In the genomic region with DNA sequence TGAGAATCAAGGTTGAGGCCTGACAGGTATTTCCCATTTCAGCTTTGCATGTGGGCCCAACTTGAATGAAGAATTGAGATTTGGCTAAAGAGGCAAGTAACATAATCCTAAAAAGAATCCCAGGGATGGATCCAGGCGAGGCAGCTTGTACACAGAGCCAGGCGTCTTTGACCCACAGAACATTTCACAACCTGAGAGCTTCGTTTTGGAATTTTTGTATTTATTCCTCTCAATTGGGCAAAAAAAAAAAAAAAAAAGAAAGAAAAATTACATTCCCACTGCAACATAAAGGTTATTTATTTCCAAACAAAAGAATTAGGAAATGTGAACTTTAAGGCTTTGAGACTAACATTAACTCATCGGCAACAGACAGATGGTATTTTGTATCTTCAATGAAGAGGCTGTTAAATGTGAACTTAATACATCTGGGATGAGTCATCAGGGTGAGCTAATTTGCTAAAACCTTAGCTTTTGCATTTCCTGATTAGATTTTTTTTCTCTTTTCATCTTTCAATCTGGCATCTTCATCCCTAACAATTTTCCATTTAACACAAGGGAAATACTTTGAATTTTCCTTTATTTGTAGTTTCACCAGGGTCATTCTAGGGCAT, we compare ENCODE assay signal across 14 cellular contexts.
A peak's percentile ranks its signal among the peaks of the same experiment; 100 is the strongest.
DNase-seq lines count a peak whose midpoint lies in the region; ATAC-seq, FAIRE-seq and TF ChIP-seq lines count a peak whose summit lies in the region.
"Had no signal": no experiment of that assay in that cellular context is flagged by ENCODE, and none has a peak within 500 bp of the region (broad histone marks: within the 10 kb centered on the region; RNA-seq: fewer than 3 reads in every experiment).

No MANE protein-coding gene starts in this region.

- FAIRE-seq in HepG2 (lab: Jason Lieb, UNC): no peak
- FAIRE-seq: GM12891 had no signal

- no peaks in the 10 kb centered on the region for H3K27me3 ChIP-seq in HepG2 (ENCODE audit: control insufficient read depth in 1 of 2, insufficient read depth in 2 of 2, low read length in 2 of 2)
- H3K27me3 ChIP-seq in upper lobe of right lung: no peaks in the 10 kb centered on the region
- H3K27me3 ChIP-seq: heart right ventricle had no signal

- 0 out of 2 replicates have a peak overlapping the region, but pooled peaks have one; percentile 18 for H3K4me2 ChIP-seq in HepG2 (ENCODE audit: low read depth, low read length)

- H3K36me3 ChIP-seq in HepG2 (replicated peaks in 1 of 2; ENCODE audit: control insufficient read depth in 1 of 2, insufficient read depth in 2 of 2, low read length in 2 of 2): no peaks in the 10 kb centered on the region
- H3K36me3 ChIP-seq in upper lobe of right lung: no peaks in the 10 kb centered on the region
- H3K36me3 ChIP-seq: heart right ventricle had no signal

- H3K4me1 ChIP-seq in HepG2 (ENCODE audit: insufficient read depth, low read length) (peaks cover 55% of the 10 kb centered on the region), upper lobe of right lung (no peaks in the 10 kb centered on the region)

- POLR2A ChIA-PET in HepG2 (lab: Yijun Ruan, JAX): no interaction called here

- H3K4me3 ChIP-seq in astrocyte of the spinal cord (ENCODE audit: low read depth, low read length) (no peak overlapping the region), HepG2 (replicated peaks in 1 of 3; ENCODE audit: insufficient read depth in 1 of 3, low read depth in 2 of 3, low read length in 3 of 3) (no peak overlapping the region), upper lobe of right lung (no peak overlapping the region)
- H3K4me3 ChIP-seq: heart right ventricle, skin epidermis had no signal

- no TSS peak for BruUV-seq in HepG2 (replicated peaks; lab: Mats Ljungman, UMichigan)

- in situ Hi-C loops in astrocyte of the spinal cord (cut with HindIII; ENCODE audit: low sequenced_read_pairs): no loop called here
- in situ Hi-C loops in HepG2 (cut with HindIII; ENCODE audit: extremely low pct_ligation_motif_present, low pct_unique_long_range_greater_than_20kb): loop anchor here (25.0 kb wide), 1 partner anchor 826 kb away; no protein-coding TSS in a partner anchor

- H3K9me3 ChIP-seq in HepG2 (ENCODE audit: low read length) (no peaks in the 10 kb centered on the region), upper lobe of right lung (no peaks in the 10 kb centered on the region)
- H3K9me3 ChIP-seq: heart right ventricle had no signal

- H2AFZ ChIP-seq in HepG2 (ENCODE audit: low read length): no peak overlapping the region

- H3K27ac ChIP-seq in HepG2 (ENCODE audit: extremely low read length, insufficient read depth, low read length): no peak overlapping the region
- H3K27ac ChIP-seq in upper lobe of right lung: no peak overlapping the region
- H3K27ac ChIP-seq: skin epidermis had no signal

- intact Hi-C loops in HepG2 (cut with micrococcal nuclease; ENCODE audit: unreplicated experiment): loop anchor here (10.0 kb wide), 1 partner anchor 644 kb away; the partner anchor contains the start of gene IGFBP5
- intact Hi-C loops in upper lobe of right lung (cut with DNase I): no loop called here

- no peak for TF ChIP-seq EP300 in HepG2 (IDR thresholded peaks at IDR 0.05; ENCODE audit: low read depth in 2 of 2, low read length in 2 of 2)
- no peak for TF ChIP-seq EP300 in HepG2 (CRISPR knock-in tag; IDR thresholded peaks at IDR 0.05; ENCODE audit: borderline replicate concordance)

- TF ChIP-seq RAD21 in HepG2 (CRISPR knock-in tag; IDR thresholded peaks at IDR 0.05): no peak

- no peaks in the 10 kb centered on the region for H3K79me2 ChIP-seq in HepG2 (ENCODE audit: insufficient read depth, low read length)

- TF ChIP-seq POLR2A in HepG2 (IDR thresholded peaks at IDR 0.05; ENCODE audit: insufficient read depth in 1 of 2, low read depth in 2 of 2, low read length in 2 of 2): no peak

- CTCF ChIA-PET in HepG2 (lab: Yijun Ruan, JAX; ENCODE audit: low intra/inter-chr PET ratio, low total read pairs): no interaction called here

- TF ChIP-seq CTCF in astrocyte of the spinal cord (IDR thresholded peaks at IDR 0.05; ENCODE audit: low read depth, low read length): no peak
- no peak for TF ChIP-seq CTCF in HepG2 (CRISPR knock-in tag; IDR thresholded peaks at IDR 0.05)
- TF ChIP-seq CTCF in upper lobe of right lung (IDR thresholded peaks at IDR 0.05): no peak

- WGBS in HepG2 (ENCODE audit: low lambda C conversion rate): 4% methylated on average over 4 of the region's 4 CpGs

- H4K20me1 ChIP-seq in HepG2 (ENCODE audit: insufficient read depth, low read length): no peaks in the 10 kb centered on the region

- no peak overlapping the region for H3K9ac ChIP-seq in HepG2 (ENCODE audit: insufficient read depth, low read depth, low read length)

- peak; percentile 79 for DNase-seq in AG08395 (ENCODE audit: low spot score)
- DNase-seq in HS-5 (ENCODE audit: low read depth): peak; percentile 75
- DNase-seq in astrocyte of the spinal cord (ENCODE audit: low read depth, low spot score): peak; percentile 57
- DNase-seq in HepG2 (ENCODE audit: low spot score): peak; percentile 58
- no peak for DNase-seq in upper lobe of right lung
- DNase-seq in activated naive CD4-positive, alpha-beta T cell treated with Interleukin-2 at 50 U/mL for 16 hours: no peak
- DNase-seq in NCI-H2196 treated with DMSO at 0.1 percent for 48 hours (lab: John Stamatoyannopoulos, UW; ENCODE audit: unreplicated experiment): no peak
- DNase-seq: caudate nucleus; CD4-positive, CD25-positive, alpha-beta regulatory T cell; heart right ventricle; NCI-H1436 had no signal

- ATAC-seq in HepG2 (no peak), upper lobe of right lung (no peak), HG03521 (IDR thresholded peaks at IDR 0.05; ENCODE audit: unreplicated experiment) (no peak)

TF ChIP-seq in HepG2, 621 proteins besides CTCF, POLR2A, EP300 and RAD21:
- TF ChIP-seq, protein P1, sequence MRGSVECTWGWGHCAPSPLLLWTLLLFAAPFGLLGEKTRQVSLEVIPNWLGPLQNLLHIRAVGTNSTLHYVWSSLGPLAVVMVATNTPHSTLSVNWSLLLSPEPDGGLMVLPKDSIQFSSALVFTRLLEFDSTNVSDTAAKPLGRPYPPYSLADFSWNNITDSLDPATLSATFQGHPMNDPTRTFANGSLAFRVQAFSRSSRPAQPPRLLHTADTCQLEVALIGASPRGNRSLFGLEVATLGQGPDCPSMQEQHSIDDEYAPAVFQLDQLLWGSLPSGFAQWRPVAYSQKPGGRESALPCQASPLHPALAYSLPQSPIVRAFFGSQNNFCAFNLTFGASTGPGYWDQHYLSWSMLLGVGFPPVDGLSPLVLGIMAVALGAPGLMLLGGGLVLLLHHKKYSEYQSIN (CRISPR knock-in tag; IDR thresholded peaks at IDR 0.05; ENCODE audit: borderline replicate concordance): no peak
- TF ChIP-seq ELF3 (CRISPR knock-in tag; IDR thresholded peaks at IDR 0.05) (0 out of 2 replicates have a peak, but pooled peaks have one; percentile 45), ZKSCAN5 (CRISPR knock-in tag; IDR thresholded peaks at IDR 0.05) (no peak), CCAR2 (optimal IDR thresholded peaks at IDR 0.05; ENCODE audit: low read depth, low read length) (no peak), MYNN (CRISPR knock-in tag; IDR thresholded peaks at IDR 0.05; ENCODE audit: low read depth) (no peak), ZNF720 (CRISPR knock-in tag; IDR thresholded peaks at IDR 0.05) (no peak), TGIF2 (CRISPR knock-in tag; IDR thresholded peaks at IDR 0.05) (no peak), ZNF570 (CRISPR knock-in tag; IDR thresholded peaks at IDR 0.05; ENCODE audit: borderline replicate concordance) (no peak), ATF3 (CRISPR knock-in tag; IDR thresholded peaks at IDR 0.05) (0 out of 2 replicates have a peak, but pooled peaks have one; percentile 49), ZKSCAN1 (IDR thresholded peaks at IDR 0.05; ENCODE audit: low read length) (no peak), SRSF4 (IDR thresholded peaks at IDR 0.05; ENCODE audit: low read depth, low read length, poor library complexity, severe bottlenecking) (no peak)
- TF ChIP-seq, protein P2, sequence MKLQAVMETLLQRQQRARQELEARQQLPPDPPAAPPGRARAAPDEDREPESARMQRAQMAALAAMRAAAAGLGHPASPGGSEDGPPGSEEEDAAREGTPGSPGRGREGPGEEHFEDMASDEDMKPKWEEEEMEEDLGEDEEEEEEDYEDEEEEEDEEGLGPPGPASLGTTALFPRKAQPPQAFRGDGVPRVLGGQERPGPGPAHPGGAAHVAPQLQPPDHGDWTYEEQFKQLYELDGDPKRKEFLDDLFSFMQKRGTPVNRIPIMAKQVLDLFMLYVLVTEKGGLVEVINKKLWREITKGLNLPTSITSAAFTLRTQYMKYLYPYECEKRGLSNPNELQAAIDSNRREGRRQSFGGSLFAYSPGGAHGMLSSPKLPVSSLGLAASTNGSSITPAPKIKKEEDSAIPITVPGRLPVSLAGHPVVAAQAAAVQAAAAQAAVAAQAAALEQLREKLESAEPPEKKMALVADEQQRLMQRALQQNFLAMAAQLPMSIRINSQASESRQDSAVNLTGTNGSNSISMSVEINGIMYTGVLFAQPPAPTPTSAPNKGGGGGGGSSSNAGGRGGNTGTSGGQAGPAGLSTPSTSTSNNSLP (IDR thresholded peaks at IDR 0.05; ENCODE audit: low read depth, low read length): no peak
- TF ChIP-seq, protein P3, sequence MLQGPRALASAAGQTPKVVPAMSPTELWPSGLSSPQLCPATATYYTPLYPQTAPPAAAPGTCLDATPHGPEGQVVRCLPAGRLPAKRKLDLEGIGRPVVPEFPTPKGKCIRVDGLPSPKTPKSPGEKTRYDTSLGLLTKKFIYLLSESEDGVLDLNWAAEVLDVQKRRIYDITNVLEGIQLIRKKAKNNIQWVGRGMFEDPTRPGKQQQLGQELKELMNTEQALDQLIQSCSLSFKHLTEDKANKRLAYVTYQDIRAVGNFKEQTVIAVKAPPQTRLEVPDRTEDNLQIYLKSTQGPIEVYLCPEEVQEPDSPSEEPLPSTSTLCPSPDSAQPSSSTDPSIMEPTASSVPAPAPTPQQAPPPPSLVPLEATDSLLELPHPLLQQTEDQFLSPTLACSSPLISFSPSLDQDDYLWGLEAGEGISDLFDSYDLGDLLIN (CRISPR knock-in tag; IDR thresholded peaks at IDR 0.05; ENCODE audit: borderline replicate concordance): no peak

Comparison
In these comparisons a context has a peak if more than half of its experiments do, and no peak if none do; other contexts are left out.
1. DNase-seq: peak in AG08395 (single experiment), HS-5 (single experiment), astrocyte of the spinal cord (single experiment) and HepG2 (single experiment); none in upper lobe of right lung (single experiment), activated naive CD4-positive, alpha-beta T cell treated with Interleukin-2 at 50 U/mL for 16 hours (single experiment) and NCI-H2196 treated with DMSO at 0.1 percent for 48 hours (single experiment).